28 cellular contexts compared by ENCODE assay signal in genomic region chr1:113409363-113409762, GRCh38.
"Had no signal": no experiment of that assay in that cellular context is flagged by ENCODE, and none has a peak within 500 bp of the region (broad histone marks: within the 10 kb centered on the region; RNA-seq: fewer than 3 reads in every experiment).

No MANE protein-coding gene starts in this region.

- H3K27me3 Mint-ChIP-seq: memory B cell had no signal

- ATAC-seq: naive thymus-derived CD8-positive, alpha-beta T cell; pancreas; right cardiac atrium; sciatic nerve; stimulated activated effector memory CD8-positive, alpha-beta T cell treated with anti-CD3 and anti-CD28 coated beads, Interleukin-12 subunit alpha, Interleukin-12 subunit beta, amount 100 ng/mL, for 72 hours; upper lobe of right lung had no signal

- H3K4me1 Mint-ChIP-seq: immature natural killer cell; memory B cell; naive thymus-derived CD8-positive, alpha-beta T cell; stimulated activated effector memory CD8-positive, alpha-beta T cell treated with anti-CD3 and anti-CD28 coated beads, Interleukin-12 subunit alpha, Interleukin-12 subunit beta, amount 100 ng/mL, for 72 hours had no signal

- H3K4me3 ChIP-seq: left ventricle myocardium inferior, lung, pancreas, prostate gland, skin epidermis, suprapubic skin, thoracic aorta, tibial artery, upper lobe of right lung had no signal

- H3K36me3 ChIP-seq: left ventricle myocardium inferior, pancreas, prostate gland, suprapubic skin, thoracic aorta, tibial artery, upper lobe of right lung had no signal

- DNase-seq: hippocampal formation; immature natural killer cell; kidney; left ventricle myocardium inferior; midbrain; naive thymus-derived CD8-positive, alpha-beta T cell; nucleus accumbens; pancreas; posterior cingulate gyrus; retina; right cardiac atrium; stimulated activated CD4-positive, alpha-beta T cell treated with anti-CD3 and anti-CD28 coated beads, Interleukin-12 subunit alpha, Interleukin-12 subunit beta, amount 100 ng/mL, for 4 hours; stimulated activated CD4-positive, alpha-beta T cell treated with anti-CD3 and anti-CD28 coated beads, Interleukin-15, amount 100 ng/mL, for 24 hours; stimulated activated CD4-positive, alpha-beta T cell treated with anti-CD3 and anti-CD28 coated beads, Interleukin-4, amount 100 ng/mL, for 24 hours; stimulated activated naive CD4-positive, alpha-beta T cell; tibial artery; upper lobe of right lung had no signal

- H3K27ac ChIP-seq: left ventricle myocardium inferior, pancreas, prostate gland, skin epidermis, suprapubic skin, thoracic aorta, tibial artery, upper lobe of right lung had no signal

- H3K9me3 ChIP-seq: pancreas, prostate gland, suprapubic skin, thoracic aorta, tibial artery, upper lobe of right lung had no signal

- H3K9me3 Mint-ChIP-seq: immature natural killer cell; memory B cell; stimulated activated effector memory CD8-positive, alpha-beta T cell treated with anti-CD3 and anti-CD28 coated beads, Interleukin-12 subunit alpha, Interleukin-12 subunit beta, amount 100 ng/mL, for 72 hours; stimulated activated naive CD8-positive, alpha-beta T cell treated with anti-CD3 and anti-CD28 coated beads, Interleukin-15, Interleukin-2, amounts not matched to agents 100 ng/mL and 50 ng/mL, for 24 hours had no signal

- H3K4me1 ChIP-seq: upper lobe of right lung had no signal

- H3K27ac Mint-ChIP-seq: immature natural killer cell; memory B cell; naive thymus-derived CD8-positive, alpha-beta T cell; nephron; stimulated activated effector memory CD8-positive, alpha-beta T cell treated with anti-CD3 and anti-CD28 coated beads, Interleukin-12 subunit alpha, Interleukin-12 subunit beta, amount 100 ng/mL, for 72 hours; stimulated activated naive CD8-positive, alpha-beta T cell treated with anti-CD3 and anti-CD28 coated beads, Interleukin-15, Interleukin-2, amounts not matched to agents 100 ng/mL and 50 ng/mL, for 24 hours had no signal

- H3K4me3 Mint-ChIP-seq: immature natural killer cell; memory B cell; naive thymus-derived CD8-positive, alpha-beta T cell; nephron; neural crest cell; stimulated activated effector memory CD8-positive, alpha-beta T cell treated with anti-CD3 and anti-CD28 coated beads, Interleukin-12 subunit alpha, Interleukin-12 subunit beta, amount 100 ng/mL, for 72 hours; stimulated activated naive CD8-positive, alpha-beta T cell treated with anti-CD3 and anti-CD28 coated beads, Interleukin-15, Interleukin-2, amounts not matched to agents 100 ng/mL and 50 ng/mL, for 24 hours had no signal

- H3K36me3 Mint-ChIP-seq: immature natural killer cell; memory B cell; naive thymus-derived CD8-positive, alpha-beta T cell; stimulated activated effector memory CD8-positive, alpha-beta T cell treated with anti-CD3 and anti-CD28 coated beads, Interleukin-12 subunit alpha, Interleukin-12 subunit beta, amount 100 ng/mL, for 72 hours had no signal
